16 cellular contexts compared by ENCODE assay signal in the genomic region with DNA sequence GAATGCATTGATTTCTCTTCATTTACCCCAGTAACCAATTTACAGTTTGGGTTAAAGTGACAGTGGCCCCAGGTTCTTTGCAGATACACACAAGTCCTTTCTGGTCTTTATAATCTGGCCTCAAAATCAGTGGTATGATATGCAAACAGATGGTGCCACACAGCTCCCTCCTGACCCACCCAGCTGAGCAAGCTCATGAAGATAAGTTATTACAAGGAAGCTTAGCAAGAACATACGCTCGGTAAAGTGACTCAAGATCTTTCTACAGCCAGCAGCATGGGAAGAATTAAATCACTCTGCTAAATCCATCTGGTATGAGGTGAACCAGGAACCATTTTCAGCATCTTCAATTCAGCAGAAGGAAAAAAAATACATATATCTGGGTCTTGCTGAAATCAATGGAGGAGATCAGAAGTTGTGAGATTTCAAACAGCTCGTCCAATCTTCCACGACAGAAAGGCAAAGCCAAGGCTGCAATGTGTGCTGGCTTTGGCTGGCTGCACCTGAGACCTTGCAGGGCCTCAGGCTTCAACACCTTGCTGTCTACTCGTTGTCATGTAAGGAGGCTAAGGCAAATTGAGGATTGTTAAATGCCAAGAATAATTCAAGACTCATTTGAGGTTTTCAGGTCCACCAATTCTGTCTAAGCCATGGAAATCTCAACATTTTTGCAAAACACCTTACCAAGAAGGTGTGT. TPM values are rescaled to one million over a fixed set of nuclear protein-coding genes. Genes with fewer than 3 reads are reported as not detected.
A peak's percentile ranks its signal among the peaks of the same experiment; 100 is the strongest.
DNase-seq lines count a peak whose midpoint lies in the region; ATAC-seq and TF ChIP-seq lines count a peak whose summit lies in the region.
"Had no signal": no experiment of that assay in that cellular context is flagged by ENCODE, and none has a peak within 500 bp of the region (broad histone marks: within the 10 kb centered on the region; RNA-seq: fewer than 3 reads in every experiment).

No MANE protein-coding gene starts in this region.

- H3K4me2 ChIP-seq in Karpas-422 (ENCODE audit: low read depth, low read length, poor library complexity, severe bottlenecking) = peak overlapping the region; percentile 69
- H3K4me2 ChIP-seq: SK-N-SH had no signal

- H3K4me1 Mint-ChIP-seq in CD4-positive, CD25-positive, alpha-beta regulatory T cell = peaks cover 28 to 48% (median 33%) of the 10 kb centered on the region in 4 donors
- H3K4me1 Mint-ChIP-seq in activated T-helper 17 cell treated with anti-CD3 and anti-CD28 coated beads, Interleukin-2, amount 50 U/mL, for 72 hours = peaks cover 9% of the 10 kb centered on the region

- H2AFZ ChIP-seq in Karpas-422 (ENCODE audit: low read length) = no peak overlapping the region

- intact Hi-C loops in mucosa of descending colon (cut with DNase I, micrococcal nuclease) = no loop called here

- peak overlapping the region; percentile 62 for H3K9ac ChIP-seq in Karpas-422 (ENCODE audit: low read length)
- H3K9ac ChIP-seq: SK-N-SH had no signal

- no peaks in the 10 kb centered on the region; the same call in 1 of the 2 replicates for H4K20me1 ChIP-seq in Karpas-422 (ENCODE audit: insufficient read depth, low read depth, low read length)

- H3K4me3 ChIP-seq in CD4-positive, CD25-positive, alpha-beta regulatory T cell (ENCODE audit: low read depth, low read length) = no peak overlapping the region
- H3K4me3 ChIP-seq in Karpas-422 (ENCODE audit: low read length) = peak overlapping the region; percentile 47
- H3K4me3 ChIP-seq in mucosa of descending colon = no peak overlapping the region

- no peaks in the 10 kb centered on the region for H3K9me3 ChIP-seq in CD4-positive, CD25-positive, alpha-beta regulatory T cell (ENCODE audit: control insufficient read depth in 2 of 2, low read length in 2 of 2)
- H3K9me3 ChIP-seq in Karpas-422 (ENCODE audit: low read length) (no peaks in the 10 kb centered on the region), mucosa of descending colon (no peaks in the 10 kb centered on the region)
- H3K9me3 ChIP-seq: SK-N-SH had no signal

- no peak for TF ChIP-seq CTCF in mucosa of descending colon (IDR thresholded peaks at IDR 0.05)

- ATAC-seq in CD4-positive, CD25-positive, alpha-beta regulatory T cell (ENCODE audit: low read depth in 2 of 2) = no peak
- no peak for ATAC-seq in activated T-helper 17 cell treated with anti-CD3 and anti-CD28 coated beads, Interleukin-2, amount 50 U/mL, for 72 hours (replicated peaks)
- ATAC-seq in mucosa of descending colon = peak; percentile 96
- ATAC-seq in GM18502 (IDR thresholded peaks at IDR 0.05; ENCODE audit: poor library complexity, unreplicated experiment) = no peak

- H3K36me3 Mint-ChIP-seq in CD4-positive, CD25-positive, alpha-beta regulatory T cell = peaks cover 55% of the 10 kb centered on the region
- peaks cover 71% of the 10 kb centered on the region for H3K36me3 Mint-ChIP-seq in activated T-helper 17 cell treated with anti-CD3 and anti-CD28 coated beads, Interleukin-2, amount 50 U/mL, for 72 hours (ENCODE audit: low read depth)

- peak overlapping the region in 2 of 3 donors; percentile 15 to 23 for H3K27ac Mint-ChIP-seq in CD4-positive, CD25-positive, alpha-beta regulatory T cell
- H3K27ac Mint-ChIP-seq in activated T-helper 17 cell treated with anti-CD3 and anti-CD28 coated beads, Interleukin-2, amount 50 U/mL, for 72 hours = peak overlapping the region; percentile 20

- H3K4me1 ChIP-seq in CD4-positive, CD25-positive, alpha-beta regulatory T cell (ENCODE audit: control insufficient read depth, insufficient read depth, low read length, poor library complexity, severe bottlenecking) = no peaks in the 10 kb centered on the region
- H3K4me1 ChIP-seq in Karpas-422 (ENCODE audit: low read length) (peaks cover 98% of the 10 kb centered on the region), mucosa of descending colon (ENCODE audit: low read depth) (no peaks in the 10 kb centered on the region)

- DNase-seq in CD4-positive, CD25-positive, alpha-beta regulatory T cell = no peak
- DNase-seq in Karpas-422 = peak; percentile 94
- DNase-seq in mucosa of descending colon = peak in 1 of 3 donors; percentile 38
- no peak for DNase-seq in NCI-H345 treated with DMSO at 0.1 percent for 48 hours (lab: John Stamatoyannopoulos, UW; ENCODE audit: unreplicated experiment)
- DNase-seq in activated CD4-positive, alpha-beta T cell treated with anti-CD3 and anti-CD28 coated beads, Interleukin-2, amount 50 U/mL, for 48 hours = no peak
- no peak for DNase-seq in UCSD-AML1 (lab: John Stamatoyannopoulos, UW; ENCODE audit: unreplicated experiment)
- DNase-seq: Calu3, H7, IMR-90, NCI-H1436, NCI-H2081, NCI-H526 treated with DMSO at 0.1 percent for 48 hours, Right ventricle myocardium superior, SK-N-SH had no signal

- H3K79me2 ChIP-seq in Karpas-422 (ENCODE audit: low read length) = peaks cover 84% of the 10 kb centered on the region

- H3K36me3 ChIP-seq in CD4-positive, CD25-positive, alpha-beta regulatory T cell (ENCODE audit: control insufficient read depth, insufficient read depth, low read length) = peaks cover 48% of the 10 kb centered on the region
- H3K36me3 ChIP-seq in Karpas-422 (ENCODE audit: insufficient read depth, low read length) (peaks cover 62% of the 10 kb centered on the region), mucosa of descending colon (ENCODE audit: low read depth) (no peaks in the 10 kb centered on the region)

- no peak overlapping the region for H3K4me3 Mint-ChIP-seq in CD4-positive, CD25-positive, alpha-beta regulatory T cell
- H3K4me3 Mint-ChIP-seq in activated T-helper 17 cell treated with anti-CD3 and anti-CD28 coated beads, Interleukin-2, amount 50 U/mL, for 72 hours = no peak overlapping the region

- no peak overlapping the region for H3K27ac ChIP-seq in CD4-positive, CD25-positive, alpha-beta regulatory T cell (ENCODE audit: insufficient read depth, low read length, poor library complexity, severe bottlenecking)
- H3K27ac ChIP-seq in Karpas-422 (ENCODE audit: low read length) = peak overlapping the region; percentile 97

- H3K27me3 ChIP-seq in CD4-positive, CD25-positive, alpha-beta regulatory T cell (ENCODE audit: control insufficient read depth, insufficient read depth, low read length) = no peaks in the 10 kb centered on the region
- H3K27me3 ChIP-seq in Karpas-422 (ENCODE audit: low read length) = no peaks in the 10 kb centered on the region

- H3K27me3 Mint-ChIP-seq in CD4-positive, CD25-positive, alpha-beta regulatory T cell = no peaks in the 10 kb centered on the region
- H3K27me3 Mint-ChIP-seq in activated T-helper 17 cell treated with anti-CD3 and anti-CD28 coated beads, Interleukin-2, amount 50 U/mL, for 72 hours = no peaks in the 10 kb centered on the region

- no peaks in the 10 kb centered on the region for H3K9me2 ChIP-seq in Karpas-422 (replicated peaks; ENCODE audit: insufficient read depth, low read length)
- H3K9me2 ChIP-seq: SK-N-SH had no signal

- H3K9me3 Mint-ChIP-seq in CD4-positive, CD25-positive, alpha-beta regulatory T cell = no peaks in the 10 kb centered on the region
- no peaks in the 10 kb centered on the region for H3K9me3 Mint-ChIP-seq in activated T-helper 17 cell treated with anti-CD3 and anti-CD28 coated beads, Interleukin-2, amount 50 U/mL, for 72 hours

RNA-seq across cellular contexts. Expression of gene SEL1L3, which starts 28.2 kb away (rescaled TPM):
- total RNA-seq in CD4-positive, CD25-positive, alpha-beta regulatory T cell = 74.5 TPM
- 10 to 100 TPM; 36.5 to 61.0 (median 44.9) TPM for polyA plus RNA-seq in CD4-positive, CD25-positive, alpha-beta regulatory T cell
- 222 and 271 TPM in 2 replicates for total RNA-seq in Karpas-422 (2014; rRNA removed; shearing (Covaris generic); ENCODE audit: low replicate concordance)
- total RNA-seq in activated T-helper 17 cell treated with anti-CD3 and anti-CD28 coated beads, Interleukin-2, amount 50 U/mL, for 72 hours = 10 to 100 TPM; 39.7 to 70.3 TPM
- total RNA-seq in mucosa of descending colon = 100 to 1,000 TPM in 1 of 3 donors, 10 to 100 TPM in 2; 51.7 to 104 (median 98.3) TPM
